Comparison of ENCODE assay signal across 25 cellular contexts in genomic region chr17:42212382-42212781, GRCh38. TPM values are rescaled to one million over a fixed set of nuclear protein-coding genes. Genes with fewer than 3 reads are reported as not detected.
DNase-seq lines count a peak whose midpoint lies in the region; TF ChIP-seq lines count a peak whose summit lies in the region.
"Had no signal": no experiment of that assay in that cellular context is flagged by ENCODE, and none has a peak within 500 bp of the region (broad histone marks: within the 10 kb centered on the region; RNA-seq: fewer than 3 reads in every experiment).

No MANE protein-coding gene starts in this region.

- H2AFZ ChIP-seq in MM.1S (ENCODE audit: low read length) = no peak overlapping the region
- H2AFZ ChIP-seq: neural progenitor cell had no signal

- H3K27ac ChIP-seq in angular gyrus (ENCODE audit: low read depth, low read length) (peak overlapping the region; percentile 89), neutrophil (peak overlapping the region; percentile 21), suprapubic skin (peak overlapping the region; percentile 56), MM.1S (ENCODE audit: low read length) (no peak overlapping the region)
- H3K27ac ChIP-seq: epithelial cell of prostate, neural progenitor cell had no signal

- no peaks in the 10 kb centered on the region for H4K20me1 ChIP-seq in MM.1S (ENCODE audit: insufficient read depth, low read length)

- H3F3A ChIP-seq in MM.1S (ENCODE audit: insufficient read depth, low read length) = no peaks in the 10 kb centered on the region

- peak; percentile 53 for DNase-seq in fibroblast of peridontal ligament (ENCODE audit: extremely low read depth)
- DNase-seq in suprapubic skin (ENCODE audit: low spot score in 2 of 2) = no peak
- no peak for DNase-seq in activated effector memory CD4-positive, alpha-beta T cell treated with Interleukin-2 at 50 U/mL for 16 hours
- no peak for DNase-seq in MM.1S
- DNase-seq in DMS114 treated with DMSO at 0.1 percent for 48 hours (lab: John Stamatoyannopoulos, UW; ENCODE audit: unreplicated experiment) = no peak
- DNase-seq in NCI-H1105 treated with DMSO at 0.1 percent for 48 hours (lab: John Stamatoyannopoulos, UW) = no peak
- DNase-seq: activated CD8-positive, alpha-beta memory T cell treated with anti-CD3 and anti-CD28 coated beads, Interleukin-2, amount 10 ng/mL, durations not matched to agents 7 days and 5 days; activated naive CD8-positive, alpha-beta T cell treated with anti-CD3 and anti-CD28 coated beads, Interleukin-2, amount 10 ng/mL, durations not matched to agents 7 days and 5 days; CD8-positive, alpha-beta memory T cell; dermis blood vessel endothelial cell; DMS53; GOT3; NCI-H146; NCI-H2171 treated with DMSO at 0.1 percent for 48 hours; NCI-H526; T-cell; trophoblast cell had no signal

- H3K36me3 ChIP-seq in neutrophil (peaks cover 100% of the 10 kb centered on the region), suprapubic skin (peaks cover 90% of the 10 kb centered on the region), MM.1S (replicated peaks; ENCODE audit: insufficient read depth, low read length) (no peaks in the 10 kb centered on the region)
- H3K36me3 ChIP-seq: breast epithelium had no signal

- 80% methylated on average over 7 of the region's 7 CpGs for WGBS in suprapubic skin

- no peak overlapping the region for H3K4me3 ChIP-seq in neutrophil (ENCODE audit: low read depth in 1 of 2, low read length in 1 of 2)
- no peak overlapping the region for H3K4me3 ChIP-seq in suprapubic skin
- H3K4me3 ChIP-seq in MM.1S (ENCODE audit: low read length) = no peak overlapping the region
- H3K4me3 ChIP-seq: breast epithelium, mucosa of descending colon, neural progenitor cell had no signal

- H3K27me3 ChIP-seq in neutrophil = no peaks in the 10 kb centered on the region
- H3K27me3 ChIP-seq in suprapubic skin = no peaks in the 10 kb centered on the region
- no peaks in the 10 kb centered on the region for H3K27me3 ChIP-seq in MM.1S (replicated peaks; ENCODE audit: insufficient read depth, low read length)
- H3K27me3 ChIP-seq: breast epithelium, neural progenitor cell had no signal

- TF ChIP-seq EP300 in suprapubic skin (IDR thresholded peaks at IDR 0.05) = no peak

- no peaks in the 10 kb centered on the region for H3K79me2 ChIP-seq in MM.1S (ENCODE audit: low read length)

- no peak for TF ChIP-seq POLR2A in suprapubic skin (IDR thresholded peaks at IDR 0.05)

- H3K4me1 ChIP-seq in neutrophil (ENCODE audit: control insufficient read depth in 1 of 2, insufficient read depth in 1 of 2, low read depth in 1 of 2, low read length in 1 of 2) (no peaks in the 10 kb centered on the region), suprapubic skin (peaks cover 11% of the 10 kb centered on the region), MM.1S (ENCODE audit: low read length) (no peaks in the 10 kb centered on the region)
- H3K4me1 ChIP-seq: breast epithelium, neural progenitor cell had no signal

- no peak for TF ChIP-seq CTCF in neutrophil (IDR thresholded peaks at IDR 0.05)
- no peak for TF ChIP-seq CTCF in suprapubic skin (IDR thresholded peaks at IDR 0.05)
- no peak for TF ChIP-seq CTCF in MM.1S (IDR thresholded peaks at IDR 0.05; ENCODE audit: low read length)

- H3K9me2 ChIP-seq in MM.1S (replicated peaks; ENCODE audit: insufficient read depth, low read length) = no peaks in the 10 kb centered on the region

- H3K4me2 ChIP-seq in MM.1S (ENCODE audit: low read depth, low read length) = no peak overlapping the region
- H3K4me2 ChIP-seq: neural progenitor cell had no signal

- H3K9me3 ChIP-seq in neutrophil (no peaks in the 10 kb centered on the region), suprapubic skin (no peaks in the 10 kb centered on the region), MM.1S (replicated peaks; ENCODE audit: insufficient read depth, low read length) (no peaks in the 10 kb centered on the region)
- H3K9me3 ChIP-seq: breast epithelium, mucosa of descending colon had no signal

- no peak overlapping the region for H3K9ac ChIP-seq in MM.1S (ENCODE audit: low read length)
- H3K9ac ChIP-seq: neural progenitor cell had no signal

RNA-seq across cellular contexts. Expression of gene GHDC, which starts 18.1 kb away (rescaled TPM):
- 10 to 100 TPM; 14.6 to 22.8 (median 18.7) TPM for total RNA-seq in suprapubic skin

RNA-seq across cellular contexts. Expression of gene HCRT, which starts 27.1 kb away (rescaled TPM):
- not detected for total RNA-seq in suprapubic skin
- total RNA-seq: activated CD8-positive, alpha-beta memory T cell treated with anti-CD3 and anti-CD28 coated beads, Interleukin-2, amount 10 ng/mL, durations not matched to agents 7 days and 5 days; activated naive CD8-positive, alpha-beta T cell treated with anti-CD3 and anti-CD28 coated beads, Interleukin-2, amount 10 ng/mL, durations not matched to agents 7 days and 5 days; activated T-helper 17 cell treated with anti-CD3 and anti-CD28 coated beads, Interleukin-2, amount 50 U/mL, for 72 hours; breast epithelium; CD8-positive, alpha-beta memory T cell; dermis blood vessel endothelial cell; M059J; mucosa of descending colon; T-cell had no signal

RNA-seq across cellular contexts. Expression of gene KCNH4, which starts 31.4 kb away (rescaled TPM):
- total RNA-seq in suprapubic skin = not detected
- total RNA-seq: M059J had no signal

RNA-seq across cellular contexts. Expression of gene RAB5C, which starts 57.6 kb away (rescaled TPM):
- 100 to 1,000 TPM in 1 of 4 donors, 10 to 100 TPM in 3; 94.4 to 105 (median 96.8) TPM for total RNA-seq in suprapubic skin
